1 cellular context compared by ENCODE assay signal in genomic region chr13:93224545-93224944, GRCh38.
TF ChIP-seq lines count a peak whose summit lies in the region.

No MANE protein-coding gene starts in this region.

TF ChIP-seq in HepG2, 621 proteins besides CTCF, POLR2A, EP300 and RAD21 (continued from another document and continues in another):
- TF ChIP-seq ZBTB49 (CRISPR knock-in tag; IDR thresholded peaks at IDR 0.05; ENCODE audit: borderline replicate concordance) (no peak), BCL3 (CRISPR knock-in tag; IDR thresholded peaks at IDR 0.05) (0 out of 2 replicates have a peak, but pooled peaks have one; percentile 53), ZFP62 (CRISPR knock-in tag; IDR thresholded peaks at IDR 0.05) (no peak), ZBTB10 (CRISPR knock-in tag; IDR thresholded peaks at IDR 0.05; ENCODE audit: borderline replicate concordance) (peak; percentile 81; the same call in 1 of the 2 replicates), HOXA7 (CRISPR knock-in tag; IDR thresholded peaks at IDR 0.05) (no peak), ZNF567 (CRISPR knock-in tag; IDR thresholded peaks at IDR 0.05; ENCODE audit: borderline replicate concordance) (no peak), ZFP37 (CRISPR knock-in tag; IDR thresholded peaks at IDR 0.05; ENCODE audit: borderline replicate concordance) (peak; percentile 86), MIER2 (CRISPR knock-in tag; IDR thresholded peaks at IDR 0.05) (peak; percentile 88), ZNF317 (CRISPR knock-in tag; IDR thresholded peaks at IDR 0.05) (peak; percentile 79), MIER3 (CRISPR knock-in tag; IDR thresholded peaks at IDR 0.05; ENCODE audit: borderline replicate concordance) (peak; percentile 97; the same call in 1 of the 2 replicates), SAP130 (CRISPR knock-in tag; IDR thresholded peaks at IDR 0.05; ENCODE audit: low read depth) (peak; percentile 95), HDAC2 (CRISPR knock-in tag; IDR thresholded peaks at IDR 0.05) (peak; percentile 99), GTF2F1 (IDR thresholded peaks at IDR 0.05; ENCODE audit: low read length) (no peak), CREB1 (IDR thresholded peaks at IDR 0.05) (no peak; the same call in 1 of the 2 replicates), CREB1 (CRISPR knock-in tag; IDR thresholded peaks at IDR 0.05) (peak; percentile 78), ZNF558 (CRISPR knock-in tag; IDR thresholded peaks at IDR 0.05; ENCODE audit: borderline replicate concordance) (peak; percentile 67; the same call in 1 of the 2 replicates), ATF3 (CRISPR knock-in tag; IDR thresholded peaks at IDR 0.05) (peak; percentile 89), RFXAP (CRISPR knock-in tag; IDR thresholded peaks at IDR 0.05; ENCODE audit: borderline replicate concordance) (peak; percentile 62; the same call in 1 of the 2 replicates), SMAD3 (CRISPR knock-in tag; IDR thresholded peaks at IDR 0.05) (peak; percentile 90), HNF1A (IDR thresholded peaks at IDR 0.05; ENCODE audit: low read depth) (peak; percentile 79), HNF1A (CRISPR knock-in tag; IDR thresholded peaks at IDR 0.05; ENCODE audit: borderline replicate concordance) (peak; percentile 90), THAP11 (CRISPR knock-in tag; IDR thresholded peaks at IDR 0.05) (peak; percentile 81), ZNF3 (CRISPR knock-in tag; IDR thresholded peaks at IDR 0.05) (peak; percentile 36; the same call in 1 of the 2 replicates), ZNF878 (CRISPR knock-in tag; IDR thresholded peaks at IDR 0.05) (peak; percentile 94), ZNF780A (CRISPR knock-in tag; IDR thresholded peaks at IDR 0.05) (peak; percentile 85), KDM4B (CRISPR knock-in tag; IDR thresholded peaks at IDR 0.05) (peak; percentile 97), DNMT3B (CRISPR knock-in tag; conservative IDR thresholded peaks at IDR 0.05) (peak; percentile 93; the same call in 1 of the 2 replicates), NCOR1 (IDR thresholded peaks at IDR 0.05; ENCODE audit: borderline replicate concordance, low read length) (peak; percentile 97), NFATC3 (CRISPR knock-in tag; IDR thresholded peaks at IDR 0.05) (no peak), ZSCAN21 (CRISPR knock-in tag; IDR thresholded peaks at IDR 0.05; ENCODE audit: borderline replicate concordance) (peak; percentile 89; the same call in 1 of the 2 replicates), ZNF7 (CRISPR knock-in tag; IDR thresholded peaks at IDR 0.05) (peak; percentile 43; the same call in 1 of the 2 replicates), ZNF232 (CRISPR knock-in tag; IDR thresholded peaks at IDR 0.05; ENCODE audit: borderline replicate concordance) (peak; percentile 94), ZBTB20 (CRISPR knock-in tag; IDR thresholded peaks at IDR 0.05; ENCODE audit: borderline replicate concordance, low read depth) (peak; percentile 92; the same call in 1 of the 2 replicates), STAT6 (CRISPR knock-in tag; IDR thresholded peaks at IDR 0.05; ENCODE audit: borderline replicate concordance) (no peak; the same call in 1 of the 2 replicates), TFDP2 (CRISPR knock-in tag; IDR thresholded peaks at IDR 0.05) (peak; percentile 49), GABPA (IDR thresholded peaks at IDR 0.05; ENCODE audit: low read depth, low read length) (no peak), GABPA (CRISPR knock-in tag; IDR thresholded peaks at IDR 0.05; ENCODE audit: low read depth) (peak; percentile 54), CBFB (CRISPR knock-in tag; IDR thresholded peaks at IDR 0.05) (peak; percentile 92), ZFP36L2 (CRISPR knock-in tag; IDR thresholded peaks at IDR 0.05) (no peak), PHF21A (CRISPR knock-in tag; IDR thresholded peaks at IDR 0.05) (peak; percentile 94), ATF1 (CRISPR knock-in tag; IDR thresholded peaks at IDR 0.05) (peak; percentile 73), ZMAT3 (CRISPR knock-in tag; conservative IDR thresholded peaks at IDR 0.05) (0 out of 2 replicates have a peak, but pooled peaks have one; percentile 58), DRAP1 (CRISPR knock-in tag; IDR thresholded peaks at IDR 0.05) (peak; percentile 54; the same call in 1 of the 2 replicates), HMG20A (CRISPR knock-in tag; IDR thresholded peaks at IDR 0.05; ENCODE audit: borderline replicate concordance) (peak; percentile 99), MXI1 (IDR thresholded peaks at IDR 0.05; ENCODE audit: borderline replicate concordance, low read depth, low read length) (peak; percentile 40; the same call in 1 of the 3 replicates), ZNF674 (CRISPR knock-in tag; IDR thresholded peaks at IDR 0.05; ENCODE audit: low read depth) (no peak), SRSF4 (IDR thresholded peaks at IDR 0.05; ENCODE audit: low read depth, low read length, poor library complexity, severe bottlenecking) (no peak), PRMT3 (CRISPR knock-in tag; IDR thresholded peaks at IDR 0.05; ENCODE audit: borderline replicate concordance, low read depth) (peak; percentile 82; the same call in 1 of the 2 replicates), ZNF670 (CRISPR knock-in tag; IDR thresholded peaks at IDR 0.05; ENCODE audit: borderline replicate concordance) (0 out of 2 replicates have a peak, but pooled peaks have one; percentile 40), HBP1 (CRISPR knock-in tag; IDR thresholded peaks at IDR 0.05; ENCODE audit: low read depth) (peak; percentile 88; the same call in 1 of the 2 replicates), ZMYM3 (CRISPR knock-in tag; IDR thresholded peaks at IDR 0.05) (peak; percentile 82; the same call in 1 of the 2 replicates), MBNL3 (CRISPR knock-in tag; conservative IDR thresholded peaks at IDR 0.05) (no peak), ADNP (CRISPR knock-in tag; IDR thresholded peaks at IDR 0.05) (0 out of 2 replicates have a peak, but pooled peaks have one; percentile 19)
